Comparison of ENCODE assay signal across 8 cellular contexts in genomic region chr9:84271004-84271886, GRCh38.
DNase-seq lines count a peak whose midpoint lies in the region; ATAC-seq and TF ChIP-seq lines count a peak whose summit lies in the region.

No MANE protein-coding gene starts in this region.

- H3K4me2 ChIP-seq in SK-N-SH: no peak overlapping the region

- no peak for TF ChIP-seq CTCF in SK-N-SH (IDR thresholded peaks at IDR 0.05)

- 45% methylated on average over 26 of the region's 26 CpGs for WGBS in SK-N-SH (ENCODE audit: low lambda C conversion rate)

- POLR2A ChIA-PET in SK-N-SH (lab: Yijun Ruan, JAX): interaction anchor here (0.6 kb wide), 1 partner anchor 317 kb away, joined by 4 read pairs; no protein-coding TSS in a partner anchor

- no peaks in the 10 kb centered on the region for H4K20me1 ChIP-seq in SK-N-SH (ENCODE audit: insufficient read depth)

- no peaks in the 10 kb centered on the region for H3K9me2 ChIP-seq in SK-N-SH

- peak overlapping the region; percentile 74; the same call in 1 of the 2 replicates for H2AFZ ChIP-seq in SK-N-SH (ENCODE audit: low read depth)

- no peak overlapping the region for H3K9ac ChIP-seq in SK-N-SH

- H3K4me3 ChIP-seq in SK-N-SH (ENCODE audit: low read depth in 2 of 2, low read length in 1 of 2): peak overlapping the region in 1 of 2 experiments; percentile 31; a peak in 2 of 4 replicates

- peak overlapping the region; percentile 59 for H3K4me3 Mint-ChIP-seq in memory B cell
- H3K4me3 Mint-ChIP-seq in stimulated activated naive B cell treated with anti-CD40 and anti-IgM and Interleukin-4, amounts not matched to agents 10 μg/mL and 1 μg/mL and 100 μg/mL, for 72 hours: peak overlapping the region; percentile 77 to 81

- no peaks in the 10 kb centered on the region for H3K9me3 Mint-ChIP-seq in memory B cell
- no peaks in the 10 kb centered on the region for H3K9me3 Mint-ChIP-seq in stimulated activated naive B cell treated with anti-CD40 and anti-IgM and Interleukin-4, amounts not matched to agents 10 μg/mL and 1 μg/mL and 100 μg/mL, for 72 hours

- H3K27me3 ChIP-seq in SK-N-SH (ENCODE audit: insufficient read depth): no peaks in the 10 kb centered on the region

- peaks cover 6% of the 10 kb centered on the region for H3K4me1 Mint-ChIP-seq in memory B cell
- peaks cover 10 to 21% of the 10 kb centered on the region in 2 donors for H3K4me1 Mint-ChIP-seq in stimulated activated naive B cell treated with anti-CD40 and anti-IgM and Interleukin-4, amounts not matched to agents 10 μg/mL and 1 μg/mL and 100 μg/mL, for 72 hours

- H3K36me3 ChIP-seq in SK-N-SH (replicated peaks in 1 of 2; ENCODE audit: control insufficient read depth in 1 of 2, insufficient read depth in 2 of 2, low read length in 1 of 2): no peaks in the 10 kb centered on the region

- no peaks in the 10 kb centered on the region for H3K36me3 Mint-ChIP-seq in memory B cell
- H3K36me3 Mint-ChIP-seq in stimulated activated naive B cell treated with anti-CD40 and anti-IgM and Interleukin-4, amounts not matched to agents 10 μg/mL and 1 μg/mL and 100 μg/mL, for 72 hours: no peaks in the 10 kb centered on the region

- ATAC-seq in GM18511 (IDR thresholded peaks at IDR 0.05; ENCODE audit: unreplicated experiment) (peak; percentile 99), HG02642 (IDR thresholded peaks at IDR 0.05; ENCODE audit: poor library complexity, unreplicated experiment) (peak; percentile 91), memory B cell (ENCODE audit: low read depth) (peak; percentile 100)
- ATAC-seq in stimulated activated naive B cell treated with anti-CD40 and anti-IgM and Interleukin-4, amounts not matched to agents 10 μg/mL and 1 μg/mL and 100 μg/mL, for 72 hours (replicated peaks): peak; percentile 97 to 98

- CTCF ChIA-PET in SK-N-SH (lab: Yijun Ruan, JAX): interaction anchor here (3.3 kb wide), 1 partner anchor 11 kb away, joined by 18 read pairs; no protein-coding TSS in a partner anchor

- H3K4me1 ChIP-seq in SK-N-SH (ENCODE audit: control insufficient read depth in 1 of 2, insufficient read depth in 2 of 2, low read depth in 1 of 2, low read length in 1 of 2): peaks cover 0 to 7% of the 10 kb centered on the region in 2 experiments; a peak in 1 of 4 replicates

- H3F3A ChIP-seq in SK-N-SH (replicated peaks; ENCODE audit: insufficient read depth): no peaks in the 10 kb centered on the region

- H3K27me3 Mint-ChIP-seq in memory B cell: peaks cover 5% of the 10 kb centered on the region
- peaks cover 3 to 12% of the 10 kb centered on the region in 2 donors for H3K27me3 Mint-ChIP-seq in stimulated activated naive B cell treated with anti-CD40 and anti-IgM and Interleukin-4, amounts not matched to agents 10 μg/mL and 1 μg/mL and 100 μg/mL, for 72 hours

- no peak for TF ChIP-seq EP300 in SK-N-SH (IDR thresholded peaks at IDR 0.05; ENCODE audit: borderline replicate concordance in 1 of 2, low read depth in 1 of 2, low read length in 1 of 2)

- H3K27ac Mint-ChIP-seq in memory B cell: peak overlapping the region; percentile 64
- peak overlapping the region; percentile 59 for H3K27ac Mint-ChIP-seq in stimulated activated naive B cell treated with anti-CD40 and anti-IgM and Interleukin-4, amounts not matched to agents 10 μg/mL and 1 μg/mL and 100 μg/mL, for 72 hours

- H3K79me2 ChIP-seq in SK-N-SH (ENCODE audit: insufficient read depth): no peaks in the 10 kb centered on the region

- DNase-seq in SK-N-SH (peak; percentile 56), ecto neural progenitor cell (ENCODE audit: low spot score) (peak; percentile 69), memory B cell (ENCODE audit: low spot score in 2 of 2) (peak; percentile 27 to 41), NCI-H1930 (lab: John Stamatoyannopoulos, UW) (no peak), GF-D8 (lab: John Stamatoyannopoulos, UW) (no peak)
- peak; percentile 38 for DNase-seq in stimulated activated naive B cell treated with anti-CD40 and anti-IgM and Interleukin-4, amounts not matched to agents 10 μg/mL and 1 μg/mL and 100 μg/mL, for 72 hours

- no peaks in the 10 kb centered on the region for H3K9me3 ChIP-seq in SK-N-SH

- H3K27ac ChIP-seq in SK-N-SH (ENCODE audit: low read depth in 2 of 2, low read length in 1 of 2): no peak overlapping the region

- TF ChIP-seq RAD21 in SK-N-SH (IDR thresholded peaks at IDR 0.05; ENCODE audit: low read length): no peak

TF ChIP-seq in SK-N-SH, 30 proteins besides CTCF, POLR2A, EP300 and RAD21:
- TF ChIP-seq USF2 (IDR thresholded peaks at IDR 0.05; ENCODE audit: borderline replicate concordance, low read depth, low read length): no peak
- peak; percentile 78 for TF ChIP-seq MXI1 (IDR thresholded peaks at IDR 0.05; ENCODE audit: low read depth, low read length)
- no peak for TF ChIP-seq ZBTB33 (IDR thresholded peaks at IDR 0.05; ENCODE audit: borderline replicate concordance, low read depth)
- TF ChIP-seq YY1 (IDR thresholded peaks at IDR 0.05; ENCODE audit: low read depth): no peak

Comparison
In these comparisons a context has a peak if more than half of its experiments do, and no peak if none do; other contexts are left out.
1. DNase-seq: peak in SK-N-SH (single experiment), ecto neural progenitor cell (single experiment), memory B cell (2 of 2) and stimulated activated naive B cell treated with anti-CD40 and anti-IgM and Interleukin-4, amounts not matched to agents 10 μg/mL and 1 μg/mL and 100 μg/mL, for 72 hours (single experiment); none in NCI-H1930 (0 of 2) and GF-D8 (single experiment).
2. Peak in every context shown above with its lines, with median percentiles within 50 percentile points of each other: ATAC-seq.